In the genomic region with DNA sequence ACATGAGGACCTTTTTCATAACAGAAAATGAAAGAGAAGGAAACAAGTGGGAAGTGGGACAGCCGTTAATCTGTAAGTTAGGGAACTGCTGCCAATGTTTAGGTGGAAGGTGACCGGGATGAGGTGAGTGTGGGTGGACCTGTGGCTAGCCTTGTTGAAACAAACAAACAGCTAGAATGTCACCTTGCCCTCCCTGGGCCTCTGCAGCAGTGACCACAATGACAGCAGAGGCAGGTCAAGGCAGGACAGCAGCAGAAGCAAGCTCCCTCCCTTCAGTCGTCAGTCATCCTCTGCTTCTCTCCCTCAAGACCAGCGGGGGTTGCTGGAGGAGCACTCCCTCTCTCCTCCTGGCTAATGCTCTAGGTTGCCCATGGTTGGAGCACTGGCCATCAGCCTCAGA, we compare ENCODE assay signal across 14 cellular contexts.
DNase-seq lines count a peak whose midpoint lies in the region; ATAC-seq and TF ChIP-seq lines count a peak whose summit lies in the region.
"Had no signal": no experiment of that assay in that cellular context is flagged by ENCODE, and none has a peak within 500 bp of the region (broad histone marks: within the 10 kb centered on the region; RNA-seq: fewer than 3 reads in every experiment).

No MANE protein-coding gene starts in this region.

- no peaks in the 10 kb centered on the region for H3K27me3 ChIP-seq in heart right ventricle
- no peaks in the 10 kb centered on the region for H3K27me3 ChIP-seq in fibroblast of lung (ENCODE audit: control insufficient read depth, insufficient read depth, low read length)
- no peaks in the 10 kb centered on the region for H3K27me3 ChIP-seq in upper lobe of right lung
- H3K27me3 ChIP-seq: BLaER1 had no signal

- peaks cover 0 to 25% (median 7%) of the 10 kb centered on the region in 9 donors for H3K4me1 ChIP-seq in heart right ventricle
- H3K4me1 ChIP-seq in fibroblast of lung (ENCODE audit: control insufficient read depth, extremely low read depth, insufficient read depth, low read length) = peaks cover 2% of the 10 kb centered on the region
- H3K4me1 ChIP-seq in upper lobe of right lung = no peaks in the 10 kb centered on the region

- no peaks in the 10 kb centered on the region for H4K20me1 ChIP-seq in fibroblast of lung (ENCODE audit: control insufficient read depth, extremely low read depth, insufficient read depth, low read length)
- H4K20me1 ChIP-seq: BLaER1 had no signal

- H3K9ac ChIP-seq in fibroblast of lung (ENCODE audit: insufficient read depth, low read length) = no peak overlapping the region
- H3K9ac ChIP-seq: BLaER1, SK-N-SH had no signal

- H3K4me3 ChIP-seq in heart right ventricle (no peak overlapping the region), fibroblast of lung (replicated peaks in 1 of 4; ENCODE audit: control extremely low read depth in 1 of 4, insufficient read depth in 1 of 4, low read depth in 3 of 4, low read length in 4 of 4) (no peak overlapping the region), upper lobe of right lung (no peak overlapping the region)
- H3K4me3 ChIP-seq: BLaER1, thoracic aorta had no signal

- TF ChIP-seq CTCF in heart right ventricle (IDR thresholded peaks at IDR 0.05) = no peak
- TF ChIP-seq CTCF in fibroblast of lung (conservative IDR thresholded peaks at IDR 0.05 in 1 of 2, IDR thresholded peaks at IDR 0.05 in 1 of 2; ENCODE audit: low read depth in 1 of 2, low read length in 2 of 2) = no peak
- TF ChIP-seq CTCF in upper lobe of right lung (IDR thresholded peaks at IDR 0.05) = no peak

- 49% methylated on average over 4 of the region's 4 CpGs for WGBS in heart right ventricle, 2 donors

- intact Hi-C loops in heart right ventricle (cut with DNase I) = no loop called here
- intact Hi-C loops in left cardiac atrium (cut with DNase I) = no loop called here
- intact Hi-C loops in upper lobe of right lung (cut with DNase I) = no loop called here

- DNase-seq in heart right ventricle (no peak), left cardiac atrium (no peak), NCI-H526 treated with DMSO at 0.1 percent for 48 hours (lab: John Stamatoyannopoulos, UW) (peak; percentile 66), fibroblast of lung (ENCODE audit: low read depth in 2 of 2) (no peak), renal cortical epithelial cell (ENCODE audit: low read depth) (peak; percentile 6), retina (no peak), upper lobe of right lung (no peak)
- DNase-seq: activated CD4-positive, alpha-beta T cell treated with anti-CD3 and anti-CD28 coated beads, Interleukin-2, amount 50 U/mL, for 48 hours; activated T-cell treated with anti-CD3 and anti-CD28 coated beads, Interleukin-2, amount 50 U/mL, for 48 hours; mesenchymal stem cell; SK-N-SH; stimulated activated CD4-positive, alpha-beta T cell treated with anti-CD3 and anti-CD28 coated beads, Interleukin-4, amount 100 ng/mL, for 4 hours had no signal

- H3K79me2 ChIP-seq in fibroblast of lung (ENCODE audit: control insufficient read depth, insufficient read depth, low read length) = no peaks in the 10 kb centered on the region

- H3K4me2 ChIP-seq in fibroblast of lung (ENCODE audit: extremely low read depth, insufficient read depth, low read length) = peak overlapping the region; percentile 27
- H3K4me2 ChIP-seq: BLaER1, SK-N-SH had no signal

- H3K36me3 ChIP-seq in heart right ventricle = peaks cover 0 to 30% (median 0%) of the 10 kb centered on the region in 9 donors
- H3K36me3 ChIP-seq in fibroblast of lung (ENCODE audit: control insufficient read depth, insufficient read depth, low read length) = no peaks in the 10 kb centered on the region
- H3K36me3 ChIP-seq in upper lobe of right lung = peaks cover 21% of the 10 kb centered on the region
- H3K36me3 ChIP-seq: thoracic aorta had no signal

- H3K27ac ChIP-seq in heart right ventricle (peak overlapping the region in 1 of 10 donors; percentile 21), fibroblast of lung (ENCODE audit: insufficient read depth, low read length) (no peak overlapping the region), upper lobe of right lung (no peak overlapping the region)
- H3K27ac ChIP-seq: BLaER1, thoracic aorta had no signal

- ATAC-seq in heart right ventricle (peak in 6 of 8 donors; percentile 33 to 74 (median 46)), left cardiac atrium (no peak), upper lobe of right lung (no peak)

- peak overlapping the region; percentile 12 for H2AFZ ChIP-seq in fibroblast of lung (ENCODE audit: low read length)

- H3K9me3 ChIP-seq in heart right ventricle (no peaks in the 10 kb centered on the region), fibroblast of lung (ENCODE audit: control insufficient read depth, insufficient read depth, low read depth, low read length) (no peaks in the 10 kb centered on the region), upper lobe of right lung (no peaks in the 10 kb centered on the region)
- H3K9me3 ChIP-seq: BLaER1, SK-N-SH, thoracic aorta had no signal

Comparison
In these comparisons a context has a peak if more than half of its experiments do, and no peak if none do; other contexts are left out.
1. ATAC-seq: peak in heart right ventricle (6 of 8); none in left cardiac atrium (0 of 2) and upper lobe of right lung (single experiment).
2. DNase-seq: peak in NCI-H526 treated with DMSO at 0.1 percent for 48 hours (single experiment) and renal cortical epithelial cell (single experiment); none in heart right ventricle (0 of 2), left cardiac atrium (single experiment), fibroblast of lung (0 of 2), retina (single experiment) and upper lobe of right lung (single experiment).